1 cellular context compared by ENCODE assay signal in genomic region chrX:130120746-130121504, GRCh38.
A peak's percentile ranks its signal among the peaks of the same experiment; 100 is the strongest.
TF ChIP-seq lines count a peak whose summit lies in the region.

No MANE protein-coding gene starts in this region.

TF ChIP-seq in HEK293, 187 proteins besides CTCF, POLR2A, EP300 and RAD21 (continued from another document):
- TF ChIP-seq, protein P1, sequence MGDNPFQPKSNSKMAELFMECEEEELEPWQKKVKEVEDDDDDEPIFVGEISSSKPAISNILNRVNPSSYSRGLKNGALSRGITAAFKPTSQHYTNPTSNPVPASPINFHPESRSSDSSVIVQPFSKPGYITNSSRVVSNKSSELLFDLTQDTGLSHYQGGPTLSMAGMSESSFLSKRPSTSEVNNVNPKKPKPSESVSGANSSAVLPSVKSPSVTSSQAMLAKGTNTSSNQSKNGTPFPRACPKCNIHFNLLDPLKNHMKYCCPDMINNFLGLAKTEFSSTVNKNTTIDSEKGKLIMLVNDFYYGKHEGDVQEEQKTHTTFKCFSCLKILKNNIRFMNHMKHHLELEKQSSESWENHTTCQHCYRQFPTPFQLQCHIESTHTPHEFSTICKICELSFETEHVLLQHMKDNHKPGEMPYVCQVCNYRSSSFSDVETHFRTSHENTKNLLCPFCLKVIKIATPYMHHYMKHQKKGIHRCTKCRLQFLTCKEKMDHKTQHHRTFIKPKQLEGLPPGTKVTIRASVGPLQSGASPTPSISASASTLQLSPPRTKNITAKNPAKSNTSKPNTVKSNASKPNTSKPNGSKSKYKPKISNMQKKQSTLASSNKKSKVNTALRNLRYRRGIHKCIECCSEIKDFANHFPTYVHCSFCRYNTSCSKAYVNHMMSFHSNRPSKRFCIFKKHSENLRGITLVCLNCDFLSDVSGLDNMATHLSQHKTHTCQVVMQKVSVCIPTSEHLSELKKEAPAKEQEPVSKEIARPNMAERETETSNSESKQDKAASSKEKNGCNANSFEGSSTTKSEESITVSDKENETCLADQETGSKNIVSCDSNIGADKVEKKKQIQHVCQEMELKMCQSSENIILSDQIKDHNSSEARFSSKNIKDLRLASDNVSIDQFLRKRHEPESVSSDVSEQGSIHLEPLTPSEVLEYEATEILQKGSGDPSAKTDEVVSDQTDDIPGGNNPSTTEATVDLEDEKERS (tag by site-specific recombination; IDR thresholded peaks at IDR 0.05): no peak
- TF ChIP-seq FEZF1 (tag by site-specific recombination; IDR thresholded peaks at IDR 0.05) (no peak), MZF1 (tag by site-specific recombination; IDR thresholded peaks at IDR 0.05; ENCODE audit: borderline replicate concordance) (no peak), ZNF658 (tag by site-specific recombination; IDR thresholded peaks at IDR 0.05) (no peak), SP7 (tag by site-specific recombination; IDR thresholded peaks at IDR 0.05) (peak; percentile 43; the same call in 1 of the 2 replicates)
- TF ChIP-seq, protein P2, sequence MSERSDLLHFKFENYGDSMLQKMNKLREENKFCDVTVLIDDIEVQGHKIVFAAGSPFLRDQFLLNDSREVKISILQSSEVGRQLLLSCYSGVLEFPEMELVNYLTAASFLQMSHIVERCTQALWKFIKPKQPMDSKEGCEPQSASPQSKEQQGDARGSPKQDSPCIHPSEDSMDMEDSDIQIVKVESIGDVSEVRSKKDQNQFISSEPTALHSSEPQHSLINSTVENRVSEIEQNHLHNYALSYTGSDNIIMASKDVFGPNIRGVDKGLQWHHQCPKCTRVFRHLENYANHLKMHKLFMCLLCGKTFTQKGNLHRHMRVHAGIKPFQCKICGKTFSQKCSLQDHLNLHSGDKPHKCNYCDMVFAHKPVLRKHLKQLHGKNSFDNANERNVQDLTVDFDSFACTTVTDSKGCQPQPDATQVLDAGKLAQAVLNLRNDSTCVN (tag by site-specific recombination; optimal IDR thresholded peaks at IDR 0.05): peak; percentile 55
- TF ChIP-seq, protein P3, sequence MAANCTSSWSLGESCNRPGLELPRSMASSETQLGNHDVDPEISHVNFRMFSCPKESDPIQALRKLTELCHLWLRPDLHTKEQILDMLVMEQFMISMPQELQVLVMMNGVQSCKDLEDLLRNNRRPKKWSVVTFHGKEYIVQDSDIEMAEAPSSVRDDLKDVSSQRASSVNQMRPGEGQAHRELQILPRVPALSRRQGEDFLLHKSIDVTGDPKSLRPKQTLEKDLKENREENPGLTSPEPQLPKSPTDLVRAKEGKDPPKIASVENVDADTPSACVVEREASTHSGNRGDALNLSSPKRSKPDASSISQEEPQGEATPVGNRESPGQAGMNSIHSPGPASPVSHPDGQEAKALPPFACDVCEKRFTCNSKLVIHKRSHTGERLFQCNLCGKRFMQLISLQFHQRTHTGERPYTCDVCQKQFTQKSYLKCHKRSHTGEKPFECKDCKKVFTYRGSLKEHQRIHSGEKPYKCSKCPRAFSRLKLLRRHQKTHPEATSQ (tag by site-specific recombination; IDR thresholded peaks at IDR 0.05): no peak
- TF ChIP-seq, protein P4, sequence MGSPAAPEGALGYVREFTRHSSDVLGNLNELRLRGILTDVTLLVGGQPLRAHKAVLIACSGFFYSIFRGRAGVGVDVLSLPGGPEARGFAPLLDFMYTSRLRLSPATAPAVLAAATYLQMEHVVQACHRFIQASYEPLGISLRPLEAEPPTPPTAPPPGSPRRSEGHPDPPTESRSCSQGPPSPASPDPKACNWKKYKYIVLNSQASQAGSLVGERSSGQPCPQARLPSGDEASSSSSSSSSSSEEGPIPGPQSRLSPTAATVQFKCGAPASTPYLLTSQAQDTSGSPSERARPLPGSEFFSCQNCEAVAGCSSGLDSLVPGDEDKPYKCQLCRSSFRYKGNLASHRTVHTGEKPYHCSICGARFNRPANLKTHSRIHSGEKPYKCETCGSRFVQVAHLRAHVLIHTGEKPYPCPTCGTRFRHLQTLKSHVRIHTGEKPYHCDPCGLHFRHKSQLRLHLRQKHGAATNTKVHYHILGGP (tag by site-specific recombination; IDR thresholded peaks at IDR 0.05): no peak
